ENCODE assay signal across 17 cellular contexts in the genomic region with DNA sequence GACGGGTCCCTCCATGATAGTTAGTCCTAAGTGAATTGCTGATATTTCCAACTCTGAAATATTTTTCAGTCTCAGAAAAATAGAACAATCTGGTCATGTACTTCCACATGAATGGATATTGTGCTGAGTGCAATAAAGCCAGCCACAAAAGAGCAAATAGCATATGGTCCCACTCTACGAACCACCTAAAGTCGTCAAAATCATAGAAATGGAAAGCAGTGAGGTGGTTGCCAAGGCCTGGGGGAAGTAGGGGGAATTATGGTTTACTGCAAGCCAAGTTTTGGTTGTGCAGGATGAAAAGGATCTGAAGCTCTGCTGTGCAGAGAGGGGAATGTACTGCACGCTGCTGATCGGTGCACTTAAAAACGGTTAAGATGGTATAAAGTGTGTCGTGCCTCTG.
DNase-seq lines count a peak whose midpoint lies in the region; ATAC-seq and TF ChIP-seq lines count a peak whose summit lies in the region.
"Had no signal": no experiment of that assay in that cellular context is flagged by ENCODE, and none has a peak within 500 bp of the region (broad histone marks: within the 10 kb centered on the region; RNA-seq: fewer than 3 reads in every experiment).

No MANE protein-coding gene starts in this region.

- H3K4me1 ChIP-seq in OCI-LY7 (ENCODE audit: insufficient read depth, low read length, poor library complexity, severe bottlenecking) = no peaks in the 10 kb centered on the region
- H3K4me1 ChIP-seq: A549; BLaER1 treated with 17β-estradiol and CSF1 and Interleukin-3, amounts not matched to agents 10 nM and 100 nM had no signal

- H3K9me3 ChIP-seq in OCI-LY7 (ENCODE audit: low read length) = no peaks in the 10 kb centered on the region
- H3K9me3 ChIP-seq: A549 had no signal

- intact Hi-C loops in OCI-LY7 (cut with micrococcal nuclease; ENCODE audit: unreplicated experiment) = no loop called here

- H3K4me3 ChIP-seq in OCI-LY7 (ENCODE audit: low read depth, low read length, poor library complexity, severe bottlenecking) = no peak overlapping the region
- H3K4me3 ChIP-seq: A549; BLaER1 treated with 17β-estradiol and CSF1 and Interleukin-3, amounts not matched to agents 10 nM and 100 nM; GM12878 had no signal

- no peaks in the 10 kb centered on the region for H3K79me2 ChIP-seq in OCI-LY7 (ENCODE audit: insufficient read depth, low read depth, low read length)

- no peak overlapping the region for H2AFZ ChIP-seq in OCI-LY7 (ENCODE audit: low read length)

- no peaks in the 10 kb centered on the region for H3K9me2 ChIP-seq in OCI-LY7 (ENCODE audit: insufficient read depth, low read length)

- POLR2A ChIA-PET in OCI-LY7 (lab: Charles Lee) = interaction anchor here (0.6 kb wide), 1 partner anchor 15 kb away, joined by 3 read pairs; no protein-coding TSS in a partner anchor

- DNase-seq in G401 (ENCODE audit: low spot score) = peak; percentile 66
- peak; percentile 97 for DNase-seq in NCI-H1694 treated with DMSO at 0.1 percent for 48 hours (lab: John Stamatoyannopoulos, UW)
- peak; percentile 57 for DNase-seq in cerebellar cortex (ENCODE audit: low spot score)
- DNase-seq in OCI-LY7 (ENCODE audit: low spot score) = no peak
- DNase-seq: AML-193; Caco-2; Calu3; CD4-positive, alpha-beta T cell; CD8-positive, alpha-beta T cell; DMS79 treated with DMSO at 0.1 percent for 48 hours; GDM1 had no signal

- in situ Hi-C loops in G401 (cut with HindIII; ENCODE audit: low sequenced_read_pairs) = no loop called here

- no peak for TF ChIP-seq CTCF in OCI-LY7 (conservative IDR thresholded peaks at IDR 0.05; ENCODE audit: low read length)

- no peak overlapping the region for H3K4me2 ChIP-seq in OCI-LY7 (ENCODE audit: low read length)
- H3K4me2 ChIP-seq: A549; BLaER1 treated with 17β-estradiol and CSF1 and Interleukin-3, amounts not matched to agents 10 nM and 100 nM had no signal

- CTCF ChIA-PET in OCI-LY7 (lab: Charles Lee; ENCODE audit: unreplicated experiment) = no interaction called here

- BruUV-seq in OCI-LY7 (replicated peaks; lab: Mats Ljungman, UMichigan) = no TSS peak

- ATAC-seq in GM19452 (IDR thresholded peaks at IDR 0.05; ENCODE audit: unreplicated experiment) = no peak
- ATAC-seq: A549; CD8-positive, alpha-beta T cell; GM12878 had no signal

- no peaks in the 10 kb centered on the region for H3K36me3 ChIP-seq in OCI-LY7 (ENCODE audit: insufficient read depth, low read length)
- H3K36me3 ChIP-seq: BLaER1 treated with 17β-estradiol and CSF1 and Interleukin-3, amounts not matched to agents 10 nM and 100 nM had no signal

- no peak overlapping the region for H3K27ac ChIP-seq in OCI-LY7 (ENCODE audit: low read depth, low read length, poor library complexity, severe bottlenecking)
- H3K27ac ChIP-seq: 22Rv1; A549; BLaER1 treated with 17β-estradiol and CSF1 and Interleukin-3, amounts not matched to agents 10 nM and 100 nM; C4-2B had no signal

- no peaks in the 10 kb centered on the region for H4K20me1 ChIP-seq in OCI-LY7 (ENCODE audit: insufficient read depth, low read length)
- H4K20me1 ChIP-seq: BLaER1 treated with 17β-estradiol and CSF1 and Interleukin-3, amounts not matched to agents 10 nM and 100 nM had no signal
